Comparison of ENCODE assay signal across 14 cellular contexts in the genomic region with DNA sequence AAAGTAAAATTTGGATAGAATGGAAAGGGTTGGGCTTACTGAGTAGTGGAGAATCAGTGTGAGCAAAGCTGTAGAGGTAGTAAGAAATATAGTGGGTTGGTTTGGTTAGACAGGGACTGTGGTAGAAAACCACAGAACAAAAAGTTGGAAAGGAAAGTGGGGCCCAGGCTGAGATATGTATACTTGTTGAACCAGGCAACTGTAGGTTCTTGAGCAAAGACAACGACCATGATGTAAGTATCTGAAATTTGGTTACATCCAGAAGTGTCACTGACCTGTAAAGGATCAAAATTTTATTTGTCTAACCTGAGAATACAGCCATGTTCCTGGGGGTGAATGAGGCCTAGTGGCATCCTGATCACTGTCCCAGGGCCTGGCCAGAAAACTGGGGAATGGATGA.
DNase-seq lines count a peak whose midpoint lies in the region; ATAC-seq and TF ChIP-seq lines count a peak whose summit lies in the region.
"Had no signal": no experiment of that assay in that cellular context is flagged by ENCODE, and none has a peak within 500 bp of the region (broad histone marks: within the 10 kb centered on the region; RNA-seq: fewer than 3 reads in every experiment).

No MANE protein-coding gene starts in this region.

- no peaks in the 10 kb centered on the region for H3K27me3 ChIP-seq in thymus (ENCODE audit: control insufficient read depth, insufficient read depth)
- H3K27me3 ChIP-seq: body of pancreas had no signal

- DNase-seq in stimulated activated CD4-positive, alpha-beta T cell treated with anti-CD3 and anti-CD28 coated beads, Interleukin-4, amount 100 ng/mL, for 24 hours: peak; percentile 23
- no peak for DNase-seq in stimulated activated CD4-positive, alpha-beta T cell treated with anti-CD3 and anti-CD28 coated beads, Interleukin-4, amount 100 ng/mL, for 4 hours
- peak; percentile 48 for DNase-seq in OCI-M1 (lab: John Stamatoyannopoulos, UW)
- DNase-seq in choroid plexus epithelial cell (ENCODE audit: low read depth): peak; percentile 38
- no peak for DNase-seq in cerebellar cortex (ENCODE audit: low spot score)
- DNase-seq in glutamatergic neuron: no peak
- no peak for DNase-seq in WTC11 (ENCODE audit: low spot score)
- DNase-seq: body of pancreas, left colon, NCI-H1417 treated with DMSO at 0.1 percent for 48 hours, NCI-H510A, SK-N-SH had no signal

- H3K4me3 Mint-ChIP-seq in glutamatergic neuron (ENCODE audit: unreplicated experiment) (no peak overlapping the region), WTC11 (no peak overlapping the region)
- H3K4me3 Mint-ChIP-seq: type B pancreatic cell had no signal

- 5% methylated on average over 1 of the region's 1 CpG for WGBS in thymus

- no peaks in the 10 kb centered on the region for H3K9me3 Mint-ChIP-seq in glutamatergic neuron (ENCODE audit: unreplicated experiment)
- H3K9me3 Mint-ChIP-seq in WTC11: no peaks in the 10 kb centered on the region
- H3K9me3 Mint-ChIP-seq: type B pancreatic cell had no signal

- H3K27me3 Mint-ChIP-seq in glutamatergic neuron (ENCODE audit: unreplicated experiment) (peaks cover 2% of the 10 kb centered on the region), WTC11 (ENCODE audit: low read depth) (no peaks in the 10 kb centered on the region)
- H3K27me3 Mint-ChIP-seq: type B pancreatic cell had no signal

- CTCF ChIA-PET in WTC11 (lab: Charles Lee): interaction anchor here (0.7 to 0.9 kb wide), 2 partner anchors 10 to 21 kb away, joined by 3 read pairs; no protein-coding TSS in a partner anchor

- POLR2A ChIA-PET in WTC11 (lab: Charles Lee): interaction anchor here (0.6 kb wide), 1 partner anchor 60 kb away, joined by 3 read pairs; no protein-coding TSS in a partner anchor

- no peaks in the 10 kb centered on the region for H3K4me1 Mint-ChIP-seq in glutamatergic neuron (ENCODE audit: low read depth, unreplicated experiment)
- H3K4me1 Mint-ChIP-seq in WTC11: 0 out of 2 replicates have a peak, but pooled peaks cover 2% of the 10 kb centered on the region

- peaks cover 14% of the 10 kb centered on the region for H3K36me3 ChIP-seq in thymus (ENCODE audit: control insufficient read depth, insufficient read depth)

- no peaks in the 10 kb centered on the region for H3K36me3 Mint-ChIP-seq in glutamatergic neuron (ENCODE audit: unreplicated experiment)
- H3K36me3 Mint-ChIP-seq in WTC11: no peaks in the 10 kb centered on the region

- peak overlapping the region; percentile 75 for H3K27ac ChIP-seq in thymus (ENCODE audit: low read depth)
- H3K27ac ChIP-seq: body of pancreas had no signal

- ATAC-seq in WTC11: no peak
- ATAC-seq: body of pancreas, left colon had no signal

- peaks cover 18% of the 10 kb centered on the region for H3K4me1 ChIP-seq in thymus (ENCODE audit: control insufficient read depth, insufficient read depth, low read length)
- H3K4me1 ChIP-seq: body of pancreas had no signal

- TF ChIP-seq CTCF in choroid plexus epithelial cell (conservative IDR thresholded peaks at IDR 0.05; ENCODE audit: low read depth, low read length): no peak
- TF ChIP-seq CTCF in glutamatergic neuron (IDR thresholded peaks at IDR 0.05; ENCODE audit: partially characterized antibody, unreplicated experiment): no peak
- no peak for TF ChIP-seq CTCF in WTC11 (IDR thresholded peaks at IDR 0.05)

- no peaks in the 10 kb centered on the region for H3K9me3 ChIP-seq in thymus (ENCODE audit: control insufficient read depth)
- H3K9me3 ChIP-seq: body of pancreas, SK-N-SH had no signal

- H3K27ac Mint-ChIP-seq in glutamatergic neuron (ENCODE audit: unreplicated experiment) (no peak overlapping the region), WTC11 (no peak overlapping the region)
- H3K27ac Mint-ChIP-seq: type B pancreatic cell had no signal

- H3K4me3 ChIP-seq in choroid plexus epithelial cell (ENCODE audit: low read depth, low read length) (no peak overlapping the region), thymus (ENCODE audit: low read length) (peak overlapping the region; percentile 5)
- H3K4me3 ChIP-seq: body of pancreas had no signal

TF ChIP-seq in WTC11, 78 proteins besides CTCF, POLR2A, EP300 and RAD21:
- TF ChIP-seq GRHL2 (CRISPR knock-in tag; IDR thresholded peaks at IDR 0.05; ENCODE audit: insufficient replicate concordance, severe bottlenecking) (no peak), NFATC4 (CRISPR knock-in tag; IDR thresholded peaks at IDR 0.05) (no peak), NR1H2 (CRISPR knock-in tag; IDR thresholded peaks at IDR 0.05) (no peak), JAZF1 (CRISPR knock-in tag; IDR thresholded peaks at IDR 0.05) (no peak), ZNF416 (CRISPR knock-in tag; IDR thresholded peaks at IDR 0.05) (no peak)
- TF ChIP-seq, protein P1, sequence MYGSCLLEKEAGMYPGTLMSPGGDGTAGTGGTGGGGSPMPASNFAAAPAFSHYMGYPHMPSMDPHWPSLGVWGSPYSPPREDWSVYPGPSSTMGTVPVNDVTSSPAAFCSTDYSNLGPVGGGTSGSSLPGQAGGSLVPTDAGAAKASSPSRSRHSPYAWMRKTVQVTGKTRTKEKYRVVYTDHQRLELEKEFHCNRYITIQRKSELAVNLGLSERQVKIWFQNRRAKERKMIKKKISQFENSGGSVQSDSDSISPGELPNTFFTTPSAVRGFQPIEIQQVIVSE (CRISPR knock-in tag; IDR thresholded peaks at IDR 0.05; ENCODE audit: borderline replicate concordance): no peak
- TF ChIP-seq, protein P2, sequence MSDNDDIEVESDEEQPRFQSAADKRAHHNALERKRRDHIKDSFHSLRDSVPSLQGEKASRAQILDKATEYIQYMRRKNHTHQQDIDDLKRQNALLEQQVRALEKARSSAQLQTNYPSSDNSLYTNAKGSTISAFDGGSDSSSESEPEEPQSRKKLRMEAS (CRISPR knock-in tag; IDR thresholded peaks at IDR 0.05): no peak

Comparison
In these comparisons a context has a peak if more than half of its experiments do, and no peak if none do; other contexts are left out.
1. DNase-seq: peak in stimulated activated CD4-positive, alpha-beta T cell treated with anti-CD3 and anti-CD28 coated beads, Interleukin-4, amount 100 ng/mL, for 24 hours (single experiment), OCI-M1 (single experiment) and choroid plexus epithelial cell (single experiment); none in stimulated activated CD4-positive, alpha-beta T cell treated with anti-CD3 and anti-CD28 coated beads, Interleukin-4, amount 100 ng/mL, for 4 hours (0 of 2), cerebellar cortex (single experiment), glutamatergic neuron (single experiment) and WTC11 (single experiment).